ENCODE assay signal across 8 cellular contexts in genomic region chr16:14600164-14600563, GRCh38. TPM values are rescaled to one million over a fixed set of nuclear protein-coding genes. Genes with fewer than 3 reads are reported as not detected.
DNase-seq lines count a peak whose midpoint lies in the region; ATAC-seq and TF ChIP-seq lines count a peak whose summit lies in the region.

No MANE protein-coding gene starts in this region.

- intact Hi-C loops in natural killer cell (cut with micrococcal nuclease) = loop anchor here (1.0 kb wide), 1 partner anchor 351 kb away; no protein-coding TSS in a partner anchor
- intact Hi-C loops in vagina (cut with DNase I) = no loop called here

- H3K27me3 ChIP-seq in vagina = no peaks in the 10 kb centered on the region

- H3K27ac Mint-ChIP-seq in natural killer cell = peak overlapping the region in 1 of 2 donors; percentile 56
- no peak overlapping the region for H3K27ac Mint-ChIP-seq in natural killer cell treated with Interleukin-12 subunit alpha and Interleukin-12 subunit beta and Interleukin-15 and Interleukin-18, amount 100 ng/mL, for 72 hours

- no peak for ATAC-seq in natural killer cell
- ATAC-seq in natural killer cell treated with Interleukin-12 subunit alpha and Interleukin-12 subunit beta and Interleukin-15 and Interleukin-18, amount 100 ng/mL, for 72 hours = no peak
- no peak for ATAC-seq in GM21423 (IDR thresholded peaks at IDR 0.05; ENCODE audit: unreplicated experiment)

- H3K27ac ChIP-seq in vagina = no peak overlapping the region

- H3K4me1 ChIP-seq in vagina = no peaks in the 10 kb centered on the region

- in situ Hi-C loops in SK-MEL-5 (cut with HindIII; ENCODE audit: low pct_unique_long_range_greater_than_20kb, low sequenced_read_pairs) = no loop called here

- no peak overlapping the region for H3K4me3 ChIP-seq in vagina

- peaks cover 19% of the 10 kb centered on the region for H3K36me3 Mint-ChIP-seq in natural killer cell
- H3K36me3 Mint-ChIP-seq in natural killer cell treated with Interleukin-12 subunit alpha and Interleukin-12 subunit beta and Interleukin-15 and Interleukin-18, amount 100 ng/mL, for 72 hours = peaks cover 20% of the 10 kb centered on the region

- H3K9me3 ChIP-seq in vagina = no peaks in the 10 kb centered on the region

- H3K9me3 Mint-ChIP-seq in natural killer cell = no peaks in the 10 kb centered on the region
- H3K9me3 Mint-ChIP-seq in natural killer cell treated with Interleukin-12 subunit alpha and Interleukin-12 subunit beta and Interleukin-15 and Interleukin-18, amount 100 ng/mL, for 72 hours = no peaks in the 10 kb centered on the region

- no peak for DNase-seq in natural killer cell
- DNase-seq in natural killer cell treated with Interleukin-12 subunit alpha and Interleukin-12 subunit beta and Interleukin-15 and Interleukin-18, amount 100 ng/mL, for 72 hours (ENCODE audit: low spot score) = no peak
- DNase-seq in SK-MEL-5 (ENCODE audit: low read depth, low spot score) = peak; percentile 38
- DNase-seq in hepatic stellate cell (ENCODE audit: low spot score) = peak; percentile 23
- no peak for DNase-seq in vagina (ENCODE audit: extremely low spot score in 2 of 2)
- no peak for DNase-seq in NCI-H1048 (lab: John Stamatoyannopoulos, UW)
- no peak for DNase-seq in activated CD4-positive, alpha-beta T cell treated with anti-CD3 and anti-CD28 coated beads, Interleukin-2, amount 50 U/mL, for 48 hours

- TF ChIP-seq POLR2A in vagina (IDR thresholded peaks at IDR 0.05) = no peak

- no peak overlapping the region for H3K4me3 Mint-ChIP-seq in natural killer cell
- no peak overlapping the region for H3K4me3 Mint-ChIP-seq in natural killer cell treated with Interleukin-12 subunit alpha and Interleukin-12 subunit beta and Interleukin-15 and Interleukin-18, amount 100 ng/mL, for 72 hours

- peaks cover 0 to 47% of the 10 kb centered on the region in 2 donors for H3K36me3 ChIP-seq in vagina

- H3K27me3 Mint-ChIP-seq in natural killer cell (ENCODE audit: low read depth in 2 of 2) = no peaks in the 10 kb centered on the region
- no peaks in the 10 kb centered on the region for H3K27me3 Mint-ChIP-seq in natural killer cell treated with Interleukin-12 subunit alpha and Interleukin-12 subunit beta and Interleukin-15 and Interleukin-18, amount 100 ng/mL, for 72 hours

- H3K4me1 Mint-ChIP-seq in natural killer cell = peaks cover 0 to 3% of the 10 kb centered on the region in 2 donors
- peaks cover 0 to 6% of the 10 kb centered on the region in 2 donors for H3K4me1 Mint-ChIP-seq in natural killer cell treated with Interleukin-12 subunit alpha and Interleukin-12 subunit beta and Interleukin-15 and Interleukin-18, amount 100 ng/mL, for 72 hours (ENCODE audit: low read depth in 2 of 2)

- peak; percentile 42 for TF ChIP-seq CTCF in natural killer cell (IDR thresholded peaks at IDR 0.05)
- peak in 1 of 3 experiments; percentile 47 for TF ChIP-seq CTCF in vagina (IDR thresholded peaks at IDR 0.05)

RNA-seq across cellular contexts. Expression of gene PARN, which starts 29.9 kb away (rescaled TPM):
- total RNA-seq in natural killer cell (10 to 100 TPM; 44.3 to 57.4 (median 45.1) TPM), vagina (39.3 TPM)
- total RNA-seq in natural killer cell treated with Interleukin-12 subunit alpha and Interleukin-12 subunit beta and Interleukin-15 and Interleukin-18, amount 100 ng/mL, for 72 hours = 10 to 100 TPM; 25.4 to 50.4 TPM
- total RNA-seq in SK-MEL-5 (2014; rRNA removed; shearing (Covaris generic)) = 97.6 and 102 TPM in 2 replicates
- 92.2 and 102 TPM in 2 replicates for polyA plus RNA-seq in SK-MEL-5 (2015; cell fraction: cytosol; rRNA removed)
- 194 and 208 TPM in 2 replicates for polyA plus RNA-seq in SK-MEL-5 (2015; cell fraction: nucleus; rRNA removed)

RNA-seq across cellular contexts. Expression of gene BFAR, which starts 32.6 kb away (rescaled TPM):
- total RNA-seq in natural killer cell (10 to 100 TPM; 45.8 to 62.2 (median 55.6) TPM), vagina (44.4 TPM)
- total RNA-seq in natural killer cell treated with Interleukin-12 subunit alpha and Interleukin-12 subunit beta and Interleukin-15 and Interleukin-18, amount 100 ng/mL, for 72 hours = 10 to 100 TPM; 67.0 to 94.4 TPM
- 213 and 225 TPM in 2 replicates for total RNA-seq in SK-MEL-5 (2014; rRNA removed; shearing (Covaris generic))
- 218 and 245 TPM in 2 replicates for polyA plus RNA-seq in SK-MEL-5 (2015; cell fraction: cytosol; rRNA removed)
- 74.1 and 112 TPM in 2 replicates for polyA plus RNA-seq in SK-MEL-5 (2015; cell fraction: nucleus; rRNA removed)

Comparison
In these comparisons a context has a peak if more than half of its experiments do, and no peak if none do; other contexts are left out.
1. DNase-seq: peak in SK-MEL-5 (single experiment) and hepatic stellate cell (single experiment); none in natural killer cell (single experiment), natural killer cell treated with Interleukin-12 subunit alpha and Interleukin-12 subunit beta and Interleukin-15 and Interleukin-18, amount 100 ng/mL, for 72 hours (single experiment), vagina (0 of 2), NCI-H1048 (single experiment) and activated CD4-positive, alpha-beta T cell treated with anti-CD3 and anti-CD28 coated beads, Interleukin-2, amount 50 U/mL, for 48 hours (0 of 2).